ENCODE assay signal across 8 cellular contexts in the genomic region with DNA sequence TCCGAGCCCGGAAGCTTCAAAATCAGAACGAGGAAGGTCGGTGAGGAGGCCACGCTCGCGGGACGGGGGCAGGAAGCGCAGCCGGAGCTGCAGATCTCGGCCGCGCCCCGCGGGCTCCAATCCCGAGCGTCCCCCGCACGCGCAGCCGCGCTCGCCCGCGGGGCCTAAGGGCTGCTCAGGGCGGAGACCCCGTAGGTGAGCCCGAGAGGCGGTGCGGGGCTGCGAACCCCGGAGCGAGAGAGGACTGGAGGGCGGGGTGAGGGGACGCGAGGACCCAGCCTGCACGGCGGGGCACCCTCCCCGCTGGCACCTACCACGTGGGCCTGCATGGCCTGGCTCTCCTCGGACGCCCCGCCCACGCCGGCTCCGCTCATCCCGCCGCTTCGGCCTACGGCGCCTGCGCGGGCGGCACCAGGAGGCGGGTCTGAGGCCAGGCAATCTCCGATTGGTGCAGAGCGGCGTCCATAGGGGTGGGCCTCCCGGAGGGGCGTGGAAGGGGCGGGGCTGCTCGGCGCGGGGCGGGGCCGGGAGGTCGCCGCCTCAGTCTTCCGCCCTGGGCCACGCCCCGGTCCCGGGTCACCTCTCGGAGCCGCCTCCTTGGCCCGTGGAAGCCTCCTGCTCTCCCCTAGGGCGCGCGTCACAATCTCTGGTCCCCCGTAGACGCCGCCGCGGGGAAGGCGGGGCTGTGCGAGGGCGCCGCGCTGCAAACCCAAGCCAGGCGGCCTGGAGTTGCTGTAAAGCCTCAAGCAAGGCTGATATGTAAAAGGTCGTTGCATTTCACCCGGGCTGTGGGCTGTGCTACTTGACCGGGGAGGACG. TPM values are rescaled to one million over a fixed set of nuclear protein-coding genes. Genes with fewer than 3 reads are reported as not detected.
DNase-seq lines count a peak whose midpoint lies in the region; ATAC-seq and TF ChIP-seq lines count a peak whose summit lies in the region.

No MANE protein-coding gene starts in this region.

- H3K9me3 Mint-ChIP-seq in activated T-helper 17 cell treated with anti-CD3 and anti-CD28 coated beads, Interleukin-2, amount 50 U/mL, for 72 hours, result peaks cover 3% of the 10 kb centered on the region
- peaks cover 2% of the 10 kb centered on the region in 2 donors for H3K9me3 Mint-ChIP-seq in natural killer cell

- peaks cover 19% of the 10 kb centered on the region for H3K36me3 Mint-ChIP-seq in activated T-helper 17 cell treated with anti-CD3 and anti-CD28 coated beads, Interleukin-2, amount 50 U/mL, for 72 hours (ENCODE audit: low read depth)
- no peaks in the 10 kb centered on the region for H3K36me3 Mint-ChIP-seq in natural killer cell

- DNase-seq in DMS79 treated with DMSO at 0.1 percent for 48 hours (lab: John Stamatoyannopoulos, UW) (peak; percentile 51), RKO (ENCODE audit: low spot score) (peak; percentile 96), fibroblast of mammary gland (ENCODE audit: low read depth) (peak; percentile 95), natural killer cell (peak; percentile 97)
- DNase-seq in stimulated activated naive CD4-positive, alpha-beta T cell (lab: John Stamatoyannopoulos, UW), result peak; percentile 95 to 99 (median 98)

- no peaks in the 10 kb centered on the region for H3K27me3 Mint-ChIP-seq in activated T-helper 17 cell treated with anti-CD3 and anti-CD28 coated beads, Interleukin-2, amount 50 U/mL, for 72 hours
- H3K27me3 Mint-ChIP-seq in natural killer cell (ENCODE audit: low read depth in 2 of 2), result no peaks in the 10 kb centered on the region

- H3K36me3 ChIP-seq in KOPT-K1 (ENCODE audit: insufficient read depth, low read length), result peaks cover 13% of the 10 kb centered on the region

- ATAC-seq in GM21786 (IDR thresholded peaks at IDR 0.05; ENCODE audit: unreplicated experiment) (peak; percentile 84), natural killer cell (peak; percentile 79 to 96 (median 80))
- peak; percentile 94 for ATAC-seq in activated T-helper 17 cell treated with anti-CD3 and anti-CD28 coated beads, Interleukin-2, amount 50 U/mL, for 72 hours (replicated peaks)

- H3K27ac Mint-ChIP-seq in activated T-helper 17 cell treated with anti-CD3 and anti-CD28 coated beads, Interleukin-2, amount 50 U/mL, for 72 hours, result no peak overlapping the region
- peak overlapping the region; percentile 88 to 92 for H3K27ac Mint-ChIP-seq in natural killer cell

- H3K4me3 ChIP-seq in fibroblast of mammary gland (ENCODE audit: control insufficient read depth, low read depth, low read length), result peak overlapping the region; percentile 53

- peaks cover 22% of the 10 kb centered on the region for H3K4me1 Mint-ChIP-seq in activated T-helper 17 cell treated with anti-CD3 and anti-CD28 coated beads, Interleukin-2, amount 50 U/mL, for 72 hours
- H3K4me1 Mint-ChIP-seq in natural killer cell, result peaks cover 30 to 50% of the 10 kb centered on the region in 2 donors

- intact Hi-C loops in natural killer cell (cut with micrococcal nuclease), result loop anchor here (1.0 to 10.0 kb wide), 2 partner anchors 32 to 187 kb away; no protein-coding TSS in a partner anchor

- H3K9me3 ChIP-seq in KOPT-K1 (ENCODE audit: insufficient read depth, low read length, poor library complexity, severe bottlenecking), result peaks cover 27% of the 10 kb centered on the region

- no peak for TF ChIP-seq CTCF in fibroblast of mammary gland (conservative IDR thresholded peaks at IDR 0.05; ENCODE audit: control insufficient read depth, insufficient read depth, low read depth, low read length)
- TF ChIP-seq CTCF in natural killer cell (IDR thresholded peaks at IDR 0.05), result no peak

- H3K4me3 Mint-ChIP-seq in activated T-helper 17 cell treated with anti-CD3 and anti-CD28 coated beads, Interleukin-2, amount 50 U/mL, for 72 hours, result peak overlapping the region; percentile 95
- peak overlapping the region; percentile 93 for H3K4me3 Mint-ChIP-seq in natural killer cell

- H3K27ac ChIP-seq in KOPT-K1 (ENCODE audit: low read depth, low read length, poor library complexity, severe bottlenecking), result peak overlapping the region; percentile 78

RNA-seq across cellular contexts. Expression of a gene that starts 27.8 kb away (rescaled TPM):
- total RNA-seq in activated T-helper 17 cell treated with anti-CD3 and anti-CD28 coated beads, Interleukin-2, amount 50 U/mL, for 72 hours, result 10 to 100 TPM; 21.9 to 43.4 TPM
- 100 to 1,000 TPM; 227 to 390 (median 325) TPM for total RNA-seq in natural killer cell

Comparison
In these comparisons a context has a peak if more than half of its experiments do, and no peak if none do; other contexts are left out.
1. Peak in every context shown above with its lines: DNase-seq, ATAC-seq, H3K4me3 ChIP-seq and H3K27ac ChIP-seq.
2. RNA of a gene that starts 27.8 kb away (total RNA-seq): 227 to 390 TPM in natural killer cell; 21.9 to 43.4 TPM in activated T-helper 17 cell treated with anti-CD3 and anti-CD28 coated beads, Interleukin-2, amount 50 U/mL, for 72 hours; every median in the first group is over 4 times any median in the second.